In the genomic region with DNA sequence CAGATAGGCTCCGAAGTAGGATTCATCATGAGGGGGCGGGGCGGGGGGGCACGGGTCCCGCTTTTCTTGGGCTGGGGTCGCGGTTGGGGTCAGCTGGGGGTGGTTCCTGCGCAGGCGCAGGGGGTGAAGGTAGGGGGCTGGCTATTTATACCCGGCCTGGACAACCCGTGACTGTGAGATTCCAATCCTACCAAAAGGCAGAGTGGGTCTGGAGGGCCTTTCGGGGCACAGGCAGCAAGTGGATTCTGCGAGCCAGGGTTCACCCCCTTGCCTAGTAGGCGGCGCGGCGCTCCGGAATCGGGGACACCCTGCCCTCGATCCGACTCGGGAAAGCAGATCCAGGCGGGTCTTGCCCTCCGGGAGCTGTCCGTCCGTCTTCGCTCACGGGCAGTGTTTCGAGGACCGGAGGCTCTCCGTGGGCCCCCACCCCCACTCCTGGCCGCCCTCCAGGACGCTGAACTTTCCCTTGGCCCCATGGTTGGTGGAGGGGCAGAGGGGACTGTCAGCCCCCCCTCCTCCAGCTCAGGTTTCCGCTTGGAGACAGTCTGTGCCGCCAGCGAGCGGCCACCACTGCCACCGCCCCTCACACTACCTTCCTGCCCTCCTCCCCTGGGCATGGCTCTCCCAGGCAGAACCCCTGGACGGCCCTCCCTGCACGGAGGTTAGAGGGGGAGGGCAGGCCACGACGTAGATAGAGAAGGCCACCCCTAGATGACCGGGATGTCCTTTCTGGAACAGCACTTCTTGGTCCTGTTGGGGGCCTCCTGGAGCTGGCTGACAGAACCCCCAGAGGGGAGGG, we compare ENCODE assay signal across 8 cellular contexts. TPM values are rescaled to one million over a fixed set of nuclear protein-coding genes. Genes with fewer than 3 reads are reported as not detected.
A peak's percentile ranks its signal among the peaks of the same experiment; 100 is the strongest.
DNase-seq lines count a peak whose midpoint lies in the region; ATAC-seq lines count a peak whose summit lies in the region.

No MANE protein-coding gene starts in this region.

- no peak overlapping the region for H3K27ac Mint-ChIP-seq in activated T-helper 2 cell treated with anti-CD3 and anti-CD28 coated beads, Interferon-gamma antibody, Interleukin-2, Interleukin-4, amounts not matched to agents 10 μg/mL and 5 μg/mL and 100 μg/mL, durations not matched to agents 14 hours and 24 hours and 36 hours
- peak overlapping the region; percentile 0 for H3K27ac Mint-ChIP-seq in stimulated activated memory B cell treated with anti-CD40 and anti-IgM and Interleukin-4, amounts not matched to agents 10 μg/mL and 1 μg/mL and 100 μg/mL, for 72 hours

- H3K27me3 Mint-ChIP-seq in activated T-helper 2 cell treated with anti-CD3 and anti-CD28 coated beads, Interferon-gamma antibody, Interleukin-2, Interleukin-4, amounts not matched to agents 10 μg/mL and 5 μg/mL and 100 μg/mL, durations not matched to agents 14 hours and 24 hours and 36 hours (ENCODE audit: low read depth) = peaks cover 42% of the 10 kb centered on the region
- peaks cover 48% of the 10 kb centered on the region for H3K27me3 Mint-ChIP-seq in stimulated activated memory B cell treated with anti-CD40 and anti-IgM and Interleukin-4, amounts not matched to agents 10 μg/mL and 1 μg/mL and 100 μg/mL, for 72 hours

- H3K4me3 ChIP-seq in iPS-11a (ENCODE audit: low read depth, low read length) = peak overlapping the region; percentile 63

- ATAC-seq in stimulated activated memory B cell treated with anti-CD40 and anti-IgM and Interleukin-4, amounts not matched to agents 10 μg/mL and 1 μg/mL and 100 μg/mL, for 72 hours = no peak
- ATAC-seq in HG02571 (IDR thresholded peaks at IDR 0.05; ENCODE audit: unreplicated experiment) = no peak
- no peak for ATAC-seq in HG02678 (IDR thresholded peaks at IDR 0.05; ENCODE audit: unreplicated experiment)

- H3K36me3 Mint-ChIP-seq in activated T-helper 2 cell treated with anti-CD3 and anti-CD28 coated beads, Interferon-gamma antibody, Interleukin-2, Interleukin-4, amounts not matched to agents 10 μg/mL and 5 μg/mL and 100 μg/mL, durations not matched to agents 14 hours and 24 hours and 36 hours (ENCODE audit: low read depth) = no peaks in the 10 kb centered on the region
- no peaks in the 10 kb centered on the region for H3K36me3 Mint-ChIP-seq in stimulated activated memory B cell treated with anti-CD40 and anti-IgM and Interleukin-4, amounts not matched to agents 10 μg/mL and 1 μg/mL and 100 μg/mL, for 72 hours

- H3K4me3 Mint-ChIP-seq in activated T-helper 2 cell treated with anti-CD3 and anti-CD28 coated beads, Interferon-gamma antibody, Interleukin-2, Interleukin-4, amounts not matched to agents 10 μg/mL and 5 μg/mL and 100 μg/mL, durations not matched to agents 14 hours and 24 hours and 36 hours (ENCODE audit: low read depth) = peak overlapping the region; percentile 78
- H3K4me3 Mint-ChIP-seq in stimulated activated memory B cell treated with anti-CD40 and anti-IgM and Interleukin-4, amounts not matched to agents 10 μg/mL and 1 μg/mL and 100 μg/mL, for 72 hours = peak overlapping the region; percentile 86

- intact Hi-C loops in activated T-helper 2 cell treated with anti-CD3 and anti-CD28 coated beads, Interferon-gamma antibody, Interleukin-2, Interleukin-4, amounts not matched to agents 10 μg/mL and 5 μg/mL and 100 μg/mL, durations not matched to agents 14 hours and 24 hours and 36 hours (cut with micrococcal nuclease) = loop anchor here (1.0 to 2.0 kb wide), 3 partner anchors 30 to 44 kb away; partner anchors contain the start of genes ELP5 and GABARAP

- H3K4me1 Mint-ChIP-seq in activated T-helper 2 cell treated with anti-CD3 and anti-CD28 coated beads, Interferon-gamma antibody, Interleukin-2, Interleukin-4, amounts not matched to agents 10 μg/mL and 5 μg/mL and 100 μg/mL, durations not matched to agents 14 hours and 24 hours and 36 hours (ENCODE audit: low read depth) = peaks cover 15% of the 10 kb centered on the region
- H3K4me1 Mint-ChIP-seq in stimulated activated memory B cell treated with anti-CD40 and anti-IgM and Interleukin-4, amounts not matched to agents 10 μg/mL and 1 μg/mL and 100 μg/mL, for 72 hours = peaks cover 39% of the 10 kb centered on the region

- DNase-seq in HK-2 (ENCODE audit: unreplicated experiment) (peak; percentile 19), SW480 (ENCODE audit: low spot score) (no peak), HPDE6-E6E7 (ENCODE audit: extremely low spot score) (no peak)
- no peak for DNase-seq in activated T-helper 2 cell treated with anti-CD3 and anti-CD28 coated beads, Interferon-gamma antibody, Interleukin-2, Interleukin-4, amounts not matched to agents 10 μg/mL and 5 μg/mL and 100 μg/mL, durations not matched to agents 14 hours and 24 hours and 36 hours (ENCODE audit: low spot score)

- H3K9me3 Mint-ChIP-seq in activated T-helper 2 cell treated with anti-CD3 and anti-CD28 coated beads, Interferon-gamma antibody, Interleukin-2, Interleukin-4, amounts not matched to agents 10 μg/mL and 5 μg/mL and 100 μg/mL, durations not matched to agents 14 hours and 24 hours and 36 hours = no peaks in the 10 kb centered on the region
- no peaks in the 10 kb centered on the region for H3K9me3 Mint-ChIP-seq in stimulated activated memory B cell treated with anti-CD40 and anti-IgM and Interleukin-4, amounts not matched to agents 10 μg/mL and 1 μg/mL and 100 μg/mL, for 72 hours

RNA-seq across cellular contexts. Expression of gene SLC2A4, which starts 0.6 kb away (rescaled TPM):
- 0.14 and 0.25 TPM in 2 replicates for total RNA-seq in activated T-helper 2 cell treated with anti-CD3 and anti-CD28 coated beads, Interferon-gamma antibody, Interleukin-2, Interleukin-4, amounts not matched to agents 10 μg/mL and 5 μg/mL and 100 μg/mL, durations not matched to agents 14 hours and 24 hours and 36 hours

RNA-seq across cellular contexts. Expression of gene YBX2, which starts 12.3 kb away (rescaled TPM):
- 0.43 and 0.51 TPM in 2 replicates for total RNA-seq in activated T-helper 2 cell treated with anti-CD3 and anti-CD28 coated beads, Interferon-gamma antibody, Interleukin-2, Interleukin-4, amounts not matched to agents 10 μg/mL and 5 μg/mL and 100 μg/mL, durations not matched to agents 14 hours and 24 hours and 36 hours

RNA-seq across cellular contexts. Expression of gene CLDN7, which starts 19.9 kb away (rescaled TPM):
- total RNA-seq in activated T-helper 2 cell treated with anti-CD3 and anti-CD28 coated beads, Interferon-gamma antibody, Interleukin-2, Interleukin-4, amounts not matched to agents 10 μg/mL and 5 μg/mL and 100 μg/mL, durations not matched to agents 14 hours and 24 hours and 36 hours = 0.21 and 0.41 TPM in 2 replicates

RNA-seq across cellular contexts. Expression of gene EIF5A, which starts 25.3 kb away (rescaled TPM):
- total RNA-seq in activated T-helper 2 cell treated with anti-CD3 and anti-CD28 coated beads, Interferon-gamma antibody, Interleukin-2, Interleukin-4, amounts not matched to agents 10 μg/mL and 5 μg/mL and 100 μg/mL, durations not matched to agents 14 hours and 24 hours and 36 hours = 1,189 and 1,199 TPM in 2 replicates

RNA-seq across cellular contexts. Expression of gene ELP5, which starts 30.1 kb away (rescaled TPM):
- 64.8 and 65.3 TPM in 2 replicates for total RNA-seq in activated T-helper 2 cell treated with anti-CD3 and anti-CD28 coated beads, Interferon-gamma antibody, Interleukin-2, Interleukin-4, amounts not matched to agents 10 μg/mL and 5 μg/mL and 100 μg/mL, durations not matched to agents 14 hours and 24 hours and 36 hours
